13 cellular contexts compared by ENCODE assay signal in the genomic region with DNA sequence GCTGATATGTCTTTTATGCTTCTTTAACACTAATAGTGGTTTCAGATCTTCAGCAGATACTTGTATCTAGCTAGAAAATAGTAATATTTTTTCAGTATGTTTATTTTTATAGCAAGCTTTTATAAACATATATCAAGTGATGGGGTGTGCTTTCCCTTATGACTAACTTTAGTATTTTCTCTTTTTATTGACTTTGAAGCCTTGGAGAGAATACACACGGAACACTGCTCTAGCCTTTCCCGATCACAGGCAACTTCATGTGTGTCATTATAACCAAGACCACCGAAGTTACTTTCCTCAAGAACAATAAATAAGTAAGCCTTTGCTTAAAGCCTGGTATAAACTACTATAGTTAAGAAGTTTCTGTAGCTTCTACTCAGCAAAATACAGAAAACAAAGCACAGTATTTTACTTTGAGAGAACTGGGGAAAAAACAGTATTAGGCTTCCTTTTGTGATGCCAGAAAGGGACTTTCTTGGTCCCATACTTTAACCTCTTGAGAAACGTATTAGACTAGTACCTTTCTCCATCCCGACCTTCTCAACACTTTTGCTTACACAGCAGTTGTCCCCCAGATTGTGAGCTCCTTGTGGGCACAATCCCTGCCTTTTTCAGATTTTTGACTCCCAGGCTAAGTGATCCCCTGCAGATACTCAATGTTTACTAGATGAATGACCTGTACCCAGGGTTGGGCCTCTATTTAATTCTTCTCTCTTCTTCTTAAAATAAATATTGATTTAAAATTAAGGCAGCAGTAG. TPM values are rescaled to one million over a fixed set of nuclear protein-coding genes. Genes with fewer than 3 reads are reported as not detected.
DNase-seq lines count a peak whose midpoint lies in the region; ATAC-seq and TF ChIP-seq lines count a peak whose summit lies in the region.
"Had no signal": no experiment of that assay in that cellular context is flagged by ENCODE, and none has a peak within 500 bp of the region (broad histone marks: within the 10 kb centered on the region; RNA-seq: fewer than 3 reads in every experiment).

No MANE protein-coding gene starts in this region.

- H3K4me3 ChIP-seq in GM23338: peak overlapping the region; percentile 77
- 0 out of 2 replicates have a peak overlapping the region, but pooled peaks have one; percentile 85 for H3K4me3 ChIP-seq in PC-9
- no peak overlapping the region for H3K4me3 ChIP-seq in smooth muscle cell
- H3K4me3 ChIP-seq: gastrocnemius medialis, vagina had no signal

- H3K27ac Mint-ChIP-seq in GM23338: peak overlapping the region; percentile 61
- no peak overlapping the region for H3K27ac Mint-ChIP-seq in activated T-helper 1 cell treated with anti-CD3 and anti-CD28 coated beads, Interleukin-12 subunit alpha, Interleukin-12 subunit beta, Interleukin-2, Interleukin-4 antibody, amounts not matched to agents 30 ng/mL and 10 ng/mL and 1 ng/mL, durations not matched to agents 14 hours and 24 hours and 36 hours

- peak overlapping the region; percentile 33 for H3K27ac ChIP-seq in GM23338 (ENCODE audit: low read depth)
- no peak overlapping the region for H3K27ac ChIP-seq in PC-9
- H3K27ac ChIP-seq in smooth muscle cell (ENCODE audit: low read depth): peak overlapping the region; percentile 1

- no peaks in the 10 kb centered on the region for H3K9me2 ChIP-seq in GM23338 (ENCODE audit: insufficient read depth)
- H3K9me2 ChIP-seq in PC-9 (ENCODE audit: insufficient read depth): no peaks in the 10 kb centered on the region

- intact Hi-C loops in PC-9 (cut with micrococcal nuclease; ENCODE audit: unreplicated experiment): no loop called here
- intact Hi-C loops in activated T-helper 1 cell treated with anti-CD3 and anti-CD28 coated beads, Interleukin-12 subunit alpha, Interleukin-12 subunit beta, Interleukin-2, Interleukin-4 antibody, amounts not matched to agents 30 ng/mL and 10 ng/mL and 1 ng/mL, durations not matched to agents 14 hours and 24 hours and 36 hours (cut with micrococcal nuclease): no loop called here

- 84% methylated on average over 5 of the region's 5 CpGs for WGBS in smooth muscle cell (ENCODE audit: low lambda C conversion rate)

- ATAC-seq in GM23338 (no peak), HG02623 (IDR thresholded peaks at IDR 0.05; ENCODE audit: unreplicated experiment) (no peak)
- ATAC-seq: gastrocnemius medialis, right cardiac atrium had no signal

- H3K4me1 ChIP-seq in GM23338 (ENCODE audit: insufficient read depth): peaks cover 64% of the 10 kb centered on the region
- H3K4me1 ChIP-seq in PC-9 (replicated peaks; ENCODE audit: insufficient read depth): peaks cover 36% of the 10 kb centered on the region
- H3K4me1 ChIP-seq in smooth muscle cell (ENCODE audit: low read depth): peaks cover 58% of the 10 kb centered on the region

- H3K4me2 ChIP-seq in GM23338: peak overlapping the region; percentile 88
- peak overlapping the region; percentile 93 for H3K4me2 ChIP-seq in PC-9
- peak overlapping the region; percentile 4 for H3K4me2 ChIP-seq in smooth muscle cell

- DNase-seq in GM23338 (ENCODE audit: low spot score) (no peak), PC-9 (no peak), fibroblast of peridontal ligament (ENCODE audit: extremely low read depth) (peak; percentile 54), smooth muscle cell (lab: John Stamatoyannopoulos, UW; ENCODE audit: unreplicated experiment) (no peak), iPS-NIHi11 (ENCODE audit: low spot score) (no peak)
- DNase-seq in activated T-helper 1 cell treated with anti-CD3 and anti-CD28 coated beads, Interleukin-12 subunit alpha, Interleukin-12 subunit beta, Interleukin-2, Interleukin-4 antibody, amounts not matched to agents 30 ng/mL and 10 ng/mL and 1 ng/mL, durations not matched to agents 14 hours and 24 hours and 36 hours (ENCODE audit: low spot score): no peak
- DNase-seq: DMS53, gastrocnemius medialis, NCI-H1930, OCI-M1, right cardiac atrium had no signal

- no peak overlapping the region for H3K9ac ChIP-seq in smooth muscle cell (ENCODE audit: low read depth)

- H4K20me1 ChIP-seq in GM23338 (replicated peaks; ENCODE audit: insufficient read depth) (0 out of 2 replicates have a peak, but pooled peaks cover 5% of the 10 kb centered on the region), PC-9 (ENCODE audit: insufficient read depth) (no peaks in the 10 kb centered on the region; the same call in 1 of the 2 replicates), smooth muscle cell (ENCODE audit: low read depth) (peaks cover 10% of the 10 kb centered on the region)

- no TSS peak for BruUV-seq in PC-9 (replicated peaks; lab: Mats Ljungman, UMichigan)

- H3K36me3 ChIP-seq in GM23338 (ENCODE audit: insufficient read depth): no peaks in the 10 kb centered on the region; the same call in 1 of the 2 replicates
- H3K36me3 ChIP-seq in PC-9 (ENCODE audit: low read depth): peaks cover 23% of the 10 kb centered on the region; the same call in 1 of the 2 replicates
- H3K36me3 ChIP-seq in smooth muscle cell (ENCODE audit: low read depth): no peaks in the 10 kb centered on the region
- H3K36me3 ChIP-seq: gastrocnemius medialis, vagina had no signal

- no peaks in the 10 kb centered on the region for H3K9me3 ChIP-seq in PC-9 (ENCODE audit: insufficient read depth, low read depth)
- H3K9me3 ChIP-seq in smooth muscle cell (replicated peaks; ENCODE audit: low read depth): no peaks in the 10 kb centered on the region
- H3K9me3 ChIP-seq: gastrocnemius medialis, vagina had no signal

- H3K27me3 Mint-ChIP-seq in GM23338 (ENCODE audit: insufficient read depth, low read depth, poor library complexity): peaks cover 2% of the 10 kb centered on the region
- no peaks in the 10 kb centered on the region for H3K27me3 Mint-ChIP-seq in activated T-helper 1 cell treated with anti-CD3 and anti-CD28 coated beads, Interleukin-12 subunit alpha, Interleukin-12 subunit beta, Interleukin-2, Interleukin-4 antibody, amounts not matched to agents 30 ng/mL and 10 ng/mL and 1 ng/mL, durations not matched to agents 14 hours and 24 hours and 36 hours (ENCODE audit: insufficient read depth)

- CTCF ChIA-PET in PC-9 (lab: Charles Lee): no interaction called here

- H3K4me3 Mint-ChIP-seq in GM23338: peak overlapping the region; percentile 55
- no peak overlapping the region for H3K4me3 Mint-ChIP-seq in activated T-helper 1 cell treated with anti-CD3 and anti-CD28 coated beads, Interleukin-12 subunit alpha, Interleukin-12 subunit beta, Interleukin-2, Interleukin-4 antibody, amounts not matched to agents 30 ng/mL and 10 ng/mL and 1 ng/mL, durations not matched to agents 14 hours and 24 hours and 36 hours

- no peaks in the 10 kb centered on the region for H3K9me3 Mint-ChIP-seq in GM23338
- H3K9me3 Mint-ChIP-seq in activated T-helper 1 cell treated with anti-CD3 and anti-CD28 coated beads, Interleukin-12 subunit alpha, Interleukin-12 subunit beta, Interleukin-2, Interleukin-4 antibody, amounts not matched to agents 30 ng/mL and 10 ng/mL and 1 ng/mL, durations not matched to agents 14 hours and 24 hours and 36 hours: peaks cover 9% of the 10 kb centered on the region

- H3K79me2 ChIP-seq in GM23338 (replicated peaks; ENCODE audit: insufficient read depth): peaks cover 76% of the 10 kb centered on the region
- H3K79me2 ChIP-seq in PC-9 (ENCODE audit: low read depth): peaks cover 78% of the 10 kb centered on the region
- H3K79me2 ChIP-seq in smooth muscle cell (ENCODE audit: low read depth): peaks cover 69% of the 10 kb centered on the region

- no peak for TF ChIP-seq CTCF in GM23338 (conservative IDR thresholded peaks at IDR 0.05; ENCODE audit: low read depth in 2 of 2)
- no peak for TF ChIP-seq CTCF in PC-9 (conservative IDR thresholded peaks at IDR 0.05)
- TF ChIP-seq CTCF in smooth muscle cell (IDR thresholded peaks at IDR 0.05; ENCODE audit: borderline replicate concordance, insufficient read depth, poor library complexity, severe bottlenecking): no peak

- H3K36me3 Mint-ChIP-seq in GM23338 (ENCODE audit: low read depth): peaks cover 14% of the 10 kb centered on the region
- H3K36me3 Mint-ChIP-seq in activated T-helper 1 cell treated with anti-CD3 and anti-CD28 coated beads, Interleukin-12 subunit alpha, Interleukin-12 subunit beta, Interleukin-2, Interleukin-4 antibody, amounts not matched to agents 30 ng/mL and 10 ng/mL and 1 ng/mL, durations not matched to agents 14 hours and 24 hours and 36 hours (ENCODE audit: low read depth): peaks cover 50% of the 10 kb centered on the region

- H3K27me3 ChIP-seq in GM23338 (ENCODE audit: insufficient read depth) (no peaks in the 10 kb centered on the region), PC-9 (ENCODE audit: insufficient read depth, low read depth) (no peaks in the 10 kb centered on the region), smooth muscle cell (ENCODE audit: low read depth) (no peaks in the 10 kb centered on the region)
- H3K27me3 ChIP-seq: gastrocnemius medialis, vagina had no signal

- H3K4me1 Mint-ChIP-seq in GM23338: peaks cover 60% of the 10 kb centered on the region
- H3K4me1 Mint-ChIP-seq in activated T-helper 1 cell treated with anti-CD3 and anti-CD28 coated beads, Interleukin-12 subunit alpha, Interleukin-12 subunit beta, Interleukin-2, Interleukin-4 antibody, amounts not matched to agents 30 ng/mL and 10 ng/mL and 1 ng/mL, durations not matched to agents 14 hours and 24 hours and 36 hours (ENCODE audit: low read depth): peaks cover 67% of the 10 kb centered on the region

- H2AFZ ChIP-seq in GM23338: no peak overlapping the region
- no peak overlapping the region for H2AFZ ChIP-seq in PC-9
- no peak overlapping the region for H2AFZ ChIP-seq in smooth muscle cell (ENCODE audit: low read depth)

- POLR2A ChIA-PET in PC-9 (lab: Charles Lee; ENCODE audit: unreplicated experiment): no interaction called here

- no peaks in the 10 kb centered on the region for H3F3A ChIP-seq in GM23338 (replicated peaks; ENCODE audit: low read depth)
- H3F3A ChIP-seq in PC-9 (ENCODE audit: insufficient read depth, low read depth): peaks cover 8% of the 10 kb centered on the region; the same call in 1 of the 2 replicates
- H3F3A ChIP-seq in smooth muscle cell (ENCODE audit: low read depth): no peaks in the 10 kb centered on the region

RNA-seq across cellular contexts. Expression of a gene that starts 3.3 kb away (rescaled TPM):
- total RNA-seq in GM23338 (2014; rRNA removed; shearing (Covaris generic)): 93.9 and 101 TPM in 2 replicates
- polyA plus RNA-seq in GM23338 (2016; fragmentation: Nextera tagmentation; extraction: Ambion mirVana) (53.1 and 55.1 TPM in 2 replicates), smooth muscle cell (13.8 and 18.9 TPM in 2 replicates)
- total RNA-seq in PC-9 (2021) (63.1 and 76.7 TPM in 2 replicates), smooth muscle cell (35.1 and 44.1 TPM in 2 replicates)
- total RNA-seq in activated T-helper 1 cell treated with anti-CD3 and anti-CD28 coated beads, Interleukin-12 subunit alpha, Interleukin-12 subunit beta, Interleukin-2, Interleukin-4 antibody, amounts not matched to agents 30 ng/mL and 10 ng/mL and 1 ng/mL, durations not matched to agents 14 hours and 24 hours and 36 hours: 74.5 and 78.1 TPM in 2 replicates

RNA-seq across cellular contexts. Expression of a gene that starts 12.6 kb away (rescaled TPM):
- not detected in 2 replicates for total RNA-seq in GM23338 (2014; rRNA removed; shearing (Covaris generic))
- polyA plus RNA-seq in GM23338 (2016; fragmentation: Nextera tagmentation; extraction: Ambion mirVana) (0.70 TPM in 1 of 2 replicates, not detected in the other), smooth muscle cell (0.11 and 0.71 TPM in 2 replicates)
- total RNA-seq in PC-9 (2021) (0.30 and 1.2 TPM in 2 replicates), smooth muscle cell (0.49 and 0.63 TPM in 2 replicates)
- total RNA-seq in activated T-helper 1 cell treated with anti-CD3 and anti-CD28 coated beads, Interleukin-12 subunit alpha, Interleukin-12 subunit beta, Interleukin-2, Interleukin-4 antibody, amounts not matched to agents 30 ng/mL and 10 ng/mL and 1 ng/mL, durations not matched to agents 14 hours and 24 hours and 36 hours: 0.08 and 0.17 TPM in 2 replicates

Comparison
In these comparisons a context has a peak if more than half of its experiments do, and no peak if none do; other contexts are left out.
1. H3K4me2 ChIP-seq: peak in every context shown above with its lines; median percentile 93 in PC-9; 88 in GM23338; 4 in smooth muscle cell.